8 cellular contexts compared by ENCODE assay signal in genomic region chr2:37156071-37156856, GRCh38. TPM values are rescaled to one million over a fixed set of nuclear protein-coding genes. Genes with fewer than 3 reads are reported as not detected.
DNase-seq lines count a peak whose midpoint lies in the region; ATAC-seq lines count a peak whose summit lies in the region.

No MANE protein-coding gene starts in this region.

- peak; percentile 19 for DNase-seq in GM04503 (ENCODE audit: low read depth)
- peak; percentile 56 for DNase-seq in LHCN-M2 (ENCODE audit: low read depth)
- peak; percentile 69 for DNase-seq in activated CD4-positive, alpha-beta T cell treated with anti-CD3 and anti-CD28 coated beads, Interleukin-2, amount 10 ng/mL, durations not matched to agents 24 days and 14 days
- no peak for DNase-seq in effector memory CD4-positive, alpha-beta T cell
- DNase-seq in medulla oblongata (ENCODE audit: extremely low spot score): peak; percentile 37
- DNase-seq in stimulated activated CD8-positive, alpha-beta memory T cell treated with anti-CD3 and anti-CD28 coated beads, Interleukin-2, amount 100 ng/mL, for 48 hours (ENCODE audit: low read depth in 2 of 2): peak; percentile 10 to 11

- H3K4me3 Mint-ChIP-seq in activated CD4-positive, alpha-beta T cell treated with anti-CD3 and anti-CD28 coated beads, Interleukin-2, amount 10 ng/mL, durations not matched to agents 24 days and 14 days: peak overlapping the region; percentile 92

- H3K4me3 ChIP-seq in effector memory CD4-positive, alpha-beta T cell (ENCODE audit: insufficient read depth, low read depth, low read length, poor library complexity, severe bottlenecking): peak overlapping the region; percentile 83

- no peaks in the 10 kb centered on the region for H3K36me3 ChIP-seq in effector memory CD4-positive, alpha-beta T cell (ENCODE audit: control insufficient read depth, insufficient read depth, low read length)

- peak overlapping the region; percentile 70 for H3K27ac ChIP-seq in effector memory CD4-positive, alpha-beta T cell (ENCODE audit: insufficient read depth, low read length, poor library complexity, severe bottlenecking)

- no peaks in the 10 kb centered on the region for H3K27me3 Mint-ChIP-seq in activated CD4-positive, alpha-beta T cell treated with anti-CD3 and anti-CD28 coated beads, Interleukin-2, amount 10 ng/mL, durations not matched to agents 24 days and 14 days

- peaks cover 45% of the 10 kb centered on the region for H3K4me1 Mint-ChIP-seq in activated CD4-positive, alpha-beta T cell treated with anti-CD3 and anti-CD28 coated beads, Interleukin-2, amount 10 ng/mL, durations not matched to agents 24 days and 14 days

- ATAC-seq in GM21723 (IDR thresholded peaks at IDR 0.05; ENCODE audit: unreplicated experiment): peak; percentile 40
- no peak for ATAC-seq in HG03378 (IDR thresholded peaks at IDR 0.05; ENCODE audit: unreplicated experiment)

- peak overlapping the region; percentile 92 for H3K27ac Mint-ChIP-seq in activated CD4-positive, alpha-beta T cell treated with anti-CD3 and anti-CD28 coated beads, Interleukin-2, amount 10 ng/mL, durations not matched to agents 24 days and 14 days

- H3K9me3 ChIP-seq in effector memory CD4-positive, alpha-beta T cell (ENCODE audit: control insufficient read depth, low read length): no peaks in the 10 kb centered on the region

- intact Hi-C loops in activated CD4-positive, alpha-beta T cell treated with anti-CD3 and anti-CD28 coated beads, Interleukin-2, amount 10 ng/mL, durations not matched to agents 24 days and 14 days (cut with micrococcal nuclease): loop anchor here (5.0 kb wide), 3 partner anchors 74 to 189 kb away; partner anchors contain the start of genes GPATCH11, HEATR5B and STRN

- H3K27me3 ChIP-seq in effector memory CD4-positive, alpha-beta T cell (replicated peaks; ENCODE audit: control insufficient read depth, insufficient read depth, low read length, poor library complexity, severe bottlenecking): no peaks in the 10 kb centered on the region

- H3K36me3 Mint-ChIP-seq in activated CD4-positive, alpha-beta T cell treated with anti-CD3 and anti-CD28 coated beads, Interleukin-2, amount 10 ng/mL, durations not matched to agents 24 days and 14 days (ENCODE audit: low read depth): peaks cover 33% of the 10 kb centered on the region

- no peaks in the 10 kb centered on the region for H3K9me3 Mint-ChIP-seq in activated CD4-positive, alpha-beta T cell treated with anti-CD3 and anti-CD28 coated beads, Interleukin-2, amount 10 ng/mL, durations not matched to agents 24 days and 14 days

- H3K4me1 ChIP-seq in effector memory CD4-positive, alpha-beta T cell (ENCODE audit: control insufficient read depth, insufficient read depth, low read length, poor library complexity, severe bottlenecking): peaks cover 17% of the 10 kb centered on the region

RNA-seq across cellular contexts. Expression of gene EIF2AK2, which starts 0.5 kb away (rescaled TPM):
- total RNA-seq in LHCN-M2 (2014; rRNA removed): 32.8 and 41.1 TPM in 2 replicates
- 9.6 TPM for polyA plus RNA-seq in LHCN-M2 (2012)
- total RNA-seq in activated CD4-positive, alpha-beta T cell treated with anti-CD3 and anti-CD28 coated beads, Interleukin-2, amount 10 ng/mL, durations not matched to agents 24 days and 14 days: 44.5 and 46.7 TPM in 2 replicates

RNA-seq across cellular contexts. Expression of gene SULT6B1, which starts 32.2 kb away (rescaled TPM):
- total RNA-seq in LHCN-M2 (2014; rRNA removed): not detected in 2 replicates
- not detected for polyA plus RNA-seq in LHCN-M2 (2012)
- not detected in 2 replicates for total RNA-seq in activated CD4-positive, alpha-beta T cell treated with anti-CD3 and anti-CD28 coated beads, Interleukin-2, amount 10 ng/mL, durations not matched to agents 24 days and 14 days

RNA-seq across cellular contexts. Expression of gene CEBPZOS, which starts 40.0 kb away (rescaled TPM):
- total RNA-seq in LHCN-M2 (2014; rRNA removed): 23.4 and 27.8 TPM in 2 replicates
- polyA plus RNA-seq in LHCN-M2 (2012): 18.9 TPM
- 43.4 and 46.6 TPM in 2 replicates for total RNA-seq in activated CD4-positive, alpha-beta T cell treated with anti-CD3 and anti-CD28 coated beads, Interleukin-2, amount 10 ng/mL, durations not matched to agents 24 days and 14 days

Comparison
In these comparisons a context has a peak if more than half of its experiments do, and no peak if none do; other contexts are left out.
1. DNase-seq: peak in GM04503 (single experiment), LHCN-M2 (single experiment), activated CD4-positive, alpha-beta T cell treated with anti-CD3 and anti-CD28 coated beads, Interleukin-2, amount 10 ng/mL, durations not matched to agents 24 days and 14 days (single experiment), medulla oblongata (single experiment) and stimulated activated CD8-positive, alpha-beta memory T cell treated with anti-CD3 and anti-CD28 coated beads, Interleukin-2, amount 100 ng/mL, for 48 hours (2 of 2); none in effector memory CD4-positive, alpha-beta T cell (0 of 3).